Comparison of ENCODE assay signal across 9 cellular contexts in the genomic region with DNA sequence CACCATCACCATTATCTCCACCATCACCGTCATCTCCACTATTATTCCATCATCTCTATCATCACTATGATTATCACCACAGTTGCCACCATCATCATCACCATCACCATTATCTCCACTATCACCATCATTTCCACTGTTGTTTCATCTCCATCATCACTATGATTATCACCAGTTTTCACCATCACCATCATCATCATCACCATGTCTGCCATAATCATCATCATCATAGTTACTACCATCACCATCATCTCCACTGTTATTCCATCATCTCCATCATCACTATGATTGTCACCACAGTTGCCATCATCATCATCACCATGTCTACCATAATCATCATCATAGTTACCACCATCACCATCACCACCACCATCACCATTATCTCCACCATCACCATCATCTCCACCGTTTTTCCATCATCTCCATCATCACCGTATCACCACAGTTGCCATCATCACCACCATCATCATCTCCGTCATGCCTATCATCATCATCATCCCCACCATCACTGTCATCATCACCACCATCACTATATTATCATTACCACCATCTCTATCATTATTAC.
"Had no signal": no experiment of that assay in that cellular context is flagged by ENCODE, and none has a peak within 500 bp of the region (broad histone marks: within the 10 kb centered on the region; RNA-seq: fewer than 3 reads in every experiment).

No MANE protein-coding gene starts in this region.

- H2AFZ ChIP-seq: GM23338 had no signal

- H3K9me3 Mint-ChIP-seq: GM23338, H9 had no signal

- FAIRE-seq: H1, H54, K562 had no signal

- H3K27ac Mint-ChIP-seq: GM23338, H9, HFFc6 had no signal

- ATAC-seq: GM23338, K562 had no signal

- H3K4me3 ChIP-seq: GM23338, K562 had no signal

- DNase-seq: HCEC 1CT, HFFc6, IMR-90, KG1 had no signal

- H3K4me2 ChIP-seq: GM23338 had no signal

- H3K4me1 Mint-ChIP-seq: GM23338, H9 had no signal

- H3K4me3 Mint-ChIP-seq: GM23338, H9, HFFc6 had no signal
